In the genomic region with DNA sequence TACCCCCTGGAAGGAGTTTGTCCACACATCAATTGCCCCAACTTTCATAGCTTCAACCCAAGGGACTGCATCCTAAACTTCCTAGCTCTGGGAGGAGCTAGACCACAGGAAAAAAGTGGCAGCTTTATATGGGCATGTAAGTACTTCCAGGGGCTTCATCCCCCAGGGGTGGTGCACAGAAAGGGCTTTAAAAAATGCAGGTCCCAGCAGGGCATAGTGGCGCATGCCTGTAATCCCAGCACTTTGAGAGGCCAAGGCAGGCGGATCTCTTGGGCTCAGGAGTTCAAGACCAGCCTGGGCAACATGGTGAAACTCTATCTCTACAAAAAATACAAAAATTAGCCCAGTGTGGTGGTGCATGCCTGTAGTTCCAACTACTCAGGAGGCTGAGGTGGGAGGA, we compare ENCODE assay signal across 9 cellular contexts. TPM values are rescaled to one million over a fixed set of nuclear protein-coding genes. Genes with fewer than 3 reads are reported as not detected.
"Had no signal": no experiment of that assay in that cellular context is flagged by ENCODE, and none has a peak within 500 bp of the region (broad histone marks: within the 10 kb centered on the region; RNA-seq: fewer than 3 reads in every experiment).

No MANE protein-coding gene starts in this region.

RNA-seq across cellular contexts. Expression of a gene that starts 9.8 kb away (rescaled TPM):
- total RNA-seq: LHCN-M2, MCF 10A, NCI-H460, PC-9, RPMI7951, SJCRH30, SK-MEL-5 had no signal

RNA-seq across cellular contexts. Expression of a gene that starts 14.9 kb away (rescaled TPM):
- total RNA-seq: NCI-H460, OCI-LY7, RPMI7951, SK-MEL-5 had no signal

RNA-seq across cellular contexts. Expression of a gene that starts 37.2 kb away (rescaled TPM):
- total RNA-seq: LHCN-M2, MCF 10A, NCI-H460, OCI-LY7, PC-9, Right ventricle myocardium inferior, RPMI7951, SJCRH30, SK-MEL-5 had no signal
